In genomic region chr2:216850665-216851327, GRCh38 we compare ENCODE assay signal across 1 cellular context.
TF ChIP-seq lines count a peak whose summit lies in the region.

No MANE protein-coding gene starts in this region.

TF ChIP-seq in K562, 482 proteins besides CTCF, POLR2A, EP300 and RAD21:
- TF ChIP-seq GABPA (tag; conservative IDR thresholded peaks at IDR 0.05; ENCODE audit: low read depth): no peak
- 0 out of 2 replicates have a peak, but pooled peaks have one; percentile 24 for TF ChIP-seq JUND (IDR thresholded peaks at IDR 0.05; ENCODE audit: borderline replicate concordance, low read depth, low read length)
- no peak for TF ChIP-seq JUND (tag; IDR thresholded peaks at IDR 0.05; ENCODE audit: borderline replicate concordance, low read depth, low read length)
- TF ChIP-seq, protein P1, sequence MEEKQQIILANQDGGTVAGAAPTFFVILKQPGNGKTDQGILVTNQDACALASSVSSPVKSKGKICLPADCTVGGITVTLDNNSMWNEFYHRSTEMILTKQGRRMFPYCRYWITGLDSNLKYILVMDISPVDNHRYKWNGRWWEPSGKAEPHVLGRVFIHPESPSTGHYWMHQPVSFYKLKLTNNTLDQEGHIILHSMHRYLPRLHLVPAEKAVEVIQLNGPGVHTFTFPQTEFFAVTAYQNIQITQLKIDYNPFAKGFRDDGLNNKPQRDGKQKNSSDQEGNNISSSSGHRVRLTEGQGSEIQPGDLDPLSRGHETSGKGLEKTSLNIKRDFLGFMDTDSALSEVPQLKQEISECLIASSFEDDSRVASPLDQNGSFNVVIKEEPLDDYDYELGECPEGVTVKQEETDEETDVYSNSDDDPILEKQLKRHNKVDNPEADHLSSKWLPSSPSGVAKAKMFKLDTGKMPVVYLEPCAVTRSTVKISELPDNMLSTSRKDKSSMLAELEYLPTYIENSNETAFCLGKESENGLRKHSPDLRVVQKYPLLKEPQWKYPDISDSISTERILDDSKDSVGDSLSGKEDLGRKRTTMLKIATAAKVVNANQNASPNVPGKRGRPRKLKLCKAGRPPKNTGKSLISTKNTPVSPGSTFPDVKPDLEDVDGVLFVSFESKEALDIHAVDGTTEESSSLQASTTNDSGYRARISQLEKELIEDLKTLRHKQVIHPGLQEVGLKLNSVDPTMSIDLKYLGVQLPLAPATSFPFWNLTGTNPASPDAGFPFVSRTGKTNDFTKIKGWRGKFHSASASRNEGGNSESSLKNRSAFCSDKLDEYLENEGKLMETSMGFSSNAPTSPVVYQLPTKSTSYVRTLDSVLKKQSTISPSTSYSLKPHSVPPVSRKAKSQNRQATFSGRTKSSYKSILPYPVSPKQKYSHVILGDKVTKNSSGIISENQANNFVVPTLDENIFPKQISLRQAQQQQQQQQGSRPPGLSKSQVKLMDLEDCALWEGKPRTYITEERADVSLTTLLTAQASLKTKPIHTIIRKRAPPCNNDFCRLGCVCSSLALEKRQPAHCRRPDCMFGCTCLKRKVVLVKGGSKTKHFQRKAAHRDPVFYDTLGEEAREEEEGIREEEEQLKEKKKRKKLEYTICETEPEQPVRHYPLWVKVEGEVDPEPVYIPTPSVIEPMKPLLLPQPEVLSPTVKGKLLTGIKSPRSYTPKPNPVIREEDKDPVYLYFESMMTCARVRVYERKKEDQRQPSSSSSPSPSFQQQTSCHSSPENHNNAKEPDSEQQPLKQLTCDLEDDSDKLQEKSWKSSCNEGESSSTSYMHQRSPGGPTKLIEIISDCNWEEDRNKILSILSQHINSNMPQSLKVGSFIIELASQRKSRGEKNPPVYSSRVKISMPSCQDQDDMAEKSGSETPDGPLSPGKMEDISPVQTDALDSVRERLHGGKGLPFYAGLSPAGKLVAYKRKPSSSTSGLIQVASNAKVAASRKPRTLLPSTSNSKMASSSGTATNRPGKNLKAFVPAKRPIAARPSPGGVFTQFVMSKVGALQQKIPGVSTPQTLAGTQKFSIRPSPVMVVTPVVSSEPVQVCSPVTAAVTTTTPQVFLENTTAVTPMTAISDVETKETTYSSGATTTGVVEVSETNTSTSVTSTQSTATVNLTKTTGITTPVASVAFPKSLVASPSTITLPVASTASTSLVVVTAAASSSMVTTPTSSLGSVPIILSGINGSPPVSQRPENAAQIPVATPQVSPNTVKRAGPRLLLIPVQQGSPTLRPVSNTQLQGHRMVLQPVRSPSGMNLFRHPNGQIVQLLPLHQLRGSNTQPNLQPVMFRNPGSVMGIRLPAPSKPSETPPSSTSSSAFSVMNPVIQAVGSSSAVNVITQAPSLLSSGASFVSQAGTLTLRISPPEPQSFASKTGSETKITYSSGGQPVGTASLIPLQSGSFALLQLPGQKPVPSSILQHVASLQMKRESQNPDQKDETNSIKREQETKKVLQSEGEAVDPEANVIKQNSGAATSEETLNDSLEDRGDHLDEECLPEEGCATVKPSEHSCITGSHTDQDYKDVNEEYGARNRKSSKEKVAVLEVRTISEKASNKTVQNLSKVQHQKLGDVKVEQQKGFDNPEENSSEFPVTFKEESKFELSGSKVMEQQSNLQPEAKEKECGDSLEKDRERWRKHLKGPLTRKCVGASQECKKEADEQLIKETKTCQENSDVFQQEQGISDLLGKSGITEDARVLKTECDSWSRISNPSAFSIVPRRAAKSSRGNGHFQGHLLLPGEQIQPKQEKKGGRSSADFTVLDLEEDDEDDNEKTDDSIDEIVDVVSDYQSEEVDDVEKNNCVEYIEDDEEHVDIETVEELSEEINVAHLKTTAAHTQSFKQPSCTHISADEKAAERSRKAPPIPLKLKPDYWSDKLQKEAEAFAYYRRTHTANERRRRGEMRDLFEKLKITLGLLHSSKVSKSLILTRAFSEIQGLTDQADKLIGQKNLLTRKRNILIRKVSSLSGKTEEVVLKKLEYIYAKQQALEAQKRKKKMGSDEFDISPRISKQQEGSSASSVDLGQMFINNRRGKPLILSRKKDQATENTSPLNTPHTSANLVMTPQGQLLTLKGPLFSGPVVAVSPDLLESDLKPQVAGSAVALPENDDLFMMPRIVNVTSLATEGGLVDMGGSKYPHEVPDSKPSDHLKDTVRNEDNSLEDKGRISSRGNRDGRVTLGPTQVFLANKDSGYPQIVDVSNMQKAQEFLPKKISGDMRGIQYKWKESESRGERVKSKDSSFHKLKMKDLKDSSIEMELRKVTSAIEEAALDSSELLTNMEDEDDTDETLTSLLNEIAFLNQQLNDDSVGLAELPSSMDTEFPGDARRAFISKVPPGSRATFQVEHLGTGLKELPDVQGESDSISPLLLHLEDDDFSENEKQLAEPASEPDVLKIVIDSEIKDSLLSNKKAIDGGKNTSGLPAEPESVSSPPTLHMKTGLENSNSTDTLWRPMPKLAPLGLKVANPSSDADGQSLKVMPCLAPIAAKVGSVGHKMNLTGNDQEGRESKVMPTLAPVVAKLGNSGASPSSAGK (IDR thresholded peaks at IDR 0.05): no peak
- no peak for TF ChIP-seq TRIM24 (IDR thresholded peaks at IDR 0.05)
- no peak for TF ChIP-seq KLF6 (CRISPR knock-in tag; IDR thresholded peaks at IDR 0.05; ENCODE audit: borderline replicate concordance)
- TF ChIP-seq PHF8 (IDR thresholded peaks at IDR 0.05; ENCODE audit: borderline replicate concordance, low read length): no peak
- no peak for TF ChIP-seq NR2F6 (CRISPR knock-in tag; IDR thresholded peaks at IDR 0.05)
- TF ChIP-seq PCBP1 (IDR thresholded peaks at IDR 0.05; ENCODE audit: low read depth, low read length, poor library complexity, severe bottlenecking): no peak
- peak; percentile 60 for TF ChIP-seq VEZF1 (CRISPR knock-in tag; IDR thresholded peaks at IDR 0.05)
- TF ChIP-seq BMI1 (IDR thresholded peaks at IDR 0.05; ENCODE audit: low read length): no peak
- TF ChIP-seq CREM (IDR thresholded peaks at IDR 0.05; ENCODE audit: low read depth): 0 out of 2 replicates have a peak, but pooled peaks have one; percentile 30
TF ChIP-seq in K562: peak in this region for 3.
